ENCODE assay signal across 18 cellular contexts in the genomic region with DNA sequence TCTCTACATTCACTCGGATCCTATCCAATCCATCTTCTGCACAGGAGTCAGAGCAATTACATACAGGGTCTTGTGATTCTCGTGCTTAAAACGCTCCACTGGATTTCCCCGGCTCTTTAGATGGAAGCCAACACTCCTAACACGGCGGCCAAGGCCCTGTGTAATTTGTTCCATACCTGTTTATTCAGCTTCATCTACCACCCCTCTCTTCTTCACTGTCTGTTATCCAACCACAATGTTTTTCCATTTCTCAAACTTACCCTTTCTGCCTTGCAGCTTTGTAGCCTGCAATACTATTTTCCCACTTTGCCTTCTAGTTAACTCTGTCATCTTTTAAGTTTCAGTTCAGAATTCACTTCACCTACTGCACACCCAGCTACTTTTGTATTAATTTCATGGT.
"Had no signal": no experiment of that assay in that cellular context is flagged by ENCODE, and none has a peak within 500 bp of the region (broad histone marks: within the 10 kb centered on the region; RNA-seq: fewer than 3 reads in every experiment).

No MANE protein-coding gene starts in this region.

- H3K36me3 Mint-ChIP-seq: natural killer cell had no signal

- H3K4me3 Mint-ChIP-seq: activated CD8-positive, alpha-beta memory T cell treated with anti-CD3 and anti-CD28 coated beads, Interleukin-2, amount 10 ng/mL, durations not matched to agents 7 days and 5 days; endodermal cell; natural killer cell had no signal

- ATAC-seq: activated CD8-positive, alpha-beta memory T cell treated with anti-CD3 and anti-CD28 coated beads, Interleukin-2, amount 10 ng/mL, durations not matched to agents 7 days and 5 days; foreskin keratinocyte; lower lobe of right lung; natural killer cell; Right ventricle myocardium inferior had no signal

- H3K27ac ChIP-seq: brain microvascular endothelial cell, epithelial cell of prostate, foreskin keratinocyte, hepatocyte, lower lobe of right lung, sigmoid colon, testis, upper lobe of left lung, VCaP had no signal

- DNase-seq: activated CD8-positive, alpha-beta memory T cell treated with anti-CD3 and anti-CD28 coated beads, Interleukin-2, amount 10 ng/mL, durations not matched to agents 7 days and 5 days; activated gamma-delta T cell treated with Interleukin-2 at 50 U/mL for 16 hours; aorta; brain microvascular endothelial cell; central memory CD4-positive, alpha-beta T cell; endodermal cell; foreskin keratinocyte; lower lobe of right lung; natural killer cell; sigmoid colon; T-helper 2 cell; testis; upper lobe of left lung had no signal

- H3K4me3 ChIP-seq: hepatocyte, lower lobe of right lung, sigmoid colon, testis, upper lobe of left lung had no signal

- H3K9me3 Mint-ChIP-seq: endodermal cell had no signal

- FAIRE-seq: colon had no signal

- H3K27me3 Mint-ChIP-seq: activated CD8-positive, alpha-beta memory T cell treated with anti-CD3 and anti-CD28 coated beads, Interleukin-2, amount 10 ng/mL, durations not matched to agents 7 days and 5 days had no signal

- H3K27ac Mint-ChIP-seq: activated CD8-positive, alpha-beta memory T cell treated with anti-CD3 and anti-CD28 coated beads, Interleukin-2, amount 10 ng/mL, durations not matched to agents 7 days and 5 days; endodermal cell; natural killer cell had no signal
